17 cellular contexts compared by ENCODE assay signal in genomic region chr22:47366026-47366767, GRCh38.
"Had no signal": no experiment of that assay in that cellular context is flagged by ENCODE, and none has a peak within 500 bp of the region (broad histone marks: within the 10 kb centered on the region; RNA-seq: fewer than 3 reads in every experiment).

No MANE protein-coding gene starts in this region.

- DNase-seq: activated CD4-positive, alpha-beta T cell treated with anti-CD3 and anti-CD28 coated beads, Interleukin-2, amount 50 U/mL, for 48 hours; activated naive CD4-positive, alpha-beta T cell treated with anti-CD3 and anti-CD28 coated beads, Interleukin-2, amount 50 U/mL, for 16 hours; activated T-cell treated with anti-CD3 and anti-CD28 coated beads, Interleukin-2, amount 50 U/mL, for 4 hours; aorta; brain microvascular endothelial cell; cortex of kidney; erythroblast; kidney; stimulated activated CD4-positive, alpha-beta T cell treated with anti-CD3 and anti-CD28 coated beads, Interleukin-12 subunit alpha, Interleukin-12 subunit beta, amount 100 ng/mL, for 4 hours; stimulated activated CD4-positive, alpha-beta T cell treated with anti-CD3 and anti-CD28 coated beads, Interleukin-2, amount 100 ng/mL, for 24 hours; stimulated activated naive CD8-positive, alpha-beta T cell treated with anti-CD3 and anti-CD28 coated beads, Interleukin-15, Interleukin-2, amounts not matched to agents 100 U/mL and 50 U/mL, for 24 hours; T-helper 1 cell; T-helper 9 cell; upper lobe of right lung had no signal

- H3K9me3 ChIP-seq: upper lobe of right lung had no signal

- H3K4me3 ChIP-seq: left lung, upper lobe of right lung had no signal

- H3K36me3 ChIP-seq: brain microvascular endothelial cell, left lung, upper lobe of right lung had no signal

- ATAC-seq: activated T-cell treated with anti-CD3 and anti-CD28 coated beads, Interleukin-2, amount 50 U/mL, for 4 hours; left lung; naive thymus-derived CD4-positive, alpha-beta T cell; stimulated activated naive CD8-positive, alpha-beta T cell treated with anti-CD3 and anti-CD28 coated beads, Interleukin-15, Interleukin-2, amounts not matched to agents 100 U/mL and 50 U/mL, for 24 hours; upper lobe of right lung had no signal

- H3K27ac ChIP-seq: brain microvascular endothelial cell, left lung, parathyroid adenoma, upper lobe of right lung had no signal

- H3K4me1 ChIP-seq: left lung, parathyroid adenoma, upper lobe of right lung had no signal

- H3K27me3 ChIP-seq: brain microvascular endothelial cell, left lung had no signal
